1 cellular context compared by ENCODE assay signal in genomic region chr4:37008199-37008598, GRCh38.
TF ChIP-seq lines count a peak whose summit lies in the region.

No MANE protein-coding gene starts in this region.

TF ChIP-seq in HepG2, 621 proteins besides CTCF, POLR2A, EP300 and RAD21 (continued from another document and continues in another):
- TF ChIP-seq ZBTB40 (IDR thresholded peaks at IDR 0.05) (no peak), ZBTB40 (CRISPR knock-in tag; IDR thresholded peaks at IDR 0.05) (peak; percentile 63; the same call in 1 of the 2 replicates), KMT2B (CRISPR knock-in tag; IDR thresholded peaks at IDR 0.05) (0 out of 2 replicates have a peak, but pooled peaks have one; percentile 48), ZNF3 (CRISPR knock-in tag; IDR thresholded peaks at IDR 0.05) (no peak), HDAC6 (IDR thresholded peaks at IDR 0.05; ENCODE audit: low read depth, low read length) (no peak), TRAFD1 (CRISPR knock-in tag; IDR thresholded peaks at IDR 0.05; ENCODE audit: borderline replicate concordance) (no peak), IKZF4 (CRISPR knock-in tag; IDR thresholded peaks at IDR 0.05; ENCODE audit: borderline replicate concordance, low read depth, not compliant biosample characterization) (no peak), POLR2AphosphoS5 (IDR thresholded peaks at IDR 0.05; ENCODE audit: low read depth, low read length) (no peak), RXRA (CRISPR knock-in tag; IDR thresholded peaks at IDR 0.05) (peak; percentile 42; the same call in 1 of the 2 replicates), GPN1 (CRISPR knock-in tag; IDR thresholded peaks at IDR 0.05; ENCODE audit: borderline replicate concordance) (no peak), ZNF850 (CRISPR knock-in tag; conservative IDR thresholded peaks at IDR 0.05) (no peak), HMGA1 (CRISPR knock-in tag; conservative IDR thresholded peaks at IDR 0.05) (no peak), UBTF (CRISPR knock-in tag; IDR thresholded peaks at IDR 0.05) (0 out of 2 replicates have a peak, but pooled peaks have one; percentile 26), SIX4 (CRISPR knock-in tag; IDR thresholded peaks at IDR 0.05) (no peak), PCBP2 (optimal IDR thresholded peaks at IDR 0.05; ENCODE audit: low read depth, low read length, poor library complexity, severe bottlenecking) (no peak), ZNF775 (CRISPR knock-in tag; IDR thresholded peaks at IDR 0.05; ENCODE audit: borderline replicate concordance) (no peak), FIP1L1 (IDR thresholded peaks at IDR 0.05; ENCODE audit: borderline replicate concordance, insufficient read depth, low read depth, low read length) (no peak), ZNF232 (CRISPR knock-in tag; IDR thresholded peaks at IDR 0.05; ENCODE audit: borderline replicate concordance) (peak; percentile 64; the same call in 1 of the 2 replicates), ZNF121 (CRISPR knock-in tag; IDR thresholded peaks at IDR 0.05) (no peak), FOXK2 (IDR thresholded peaks at IDR 0.05) (peak; percentile 70), PAXIP1 (CRISPR knock-in tag; conservative IDR thresholded peaks at IDR 0.05) (peak; percentile 77), AHDC1 (CRISPR knock-in tag; IDR thresholded peaks at IDR 0.05; ENCODE audit: borderline replicate concordance) (peak; percentile 89; the same call in 1 of the 2 replicates)
